ENCODE assay signal across 8 cellular contexts in the genomic region with DNA sequence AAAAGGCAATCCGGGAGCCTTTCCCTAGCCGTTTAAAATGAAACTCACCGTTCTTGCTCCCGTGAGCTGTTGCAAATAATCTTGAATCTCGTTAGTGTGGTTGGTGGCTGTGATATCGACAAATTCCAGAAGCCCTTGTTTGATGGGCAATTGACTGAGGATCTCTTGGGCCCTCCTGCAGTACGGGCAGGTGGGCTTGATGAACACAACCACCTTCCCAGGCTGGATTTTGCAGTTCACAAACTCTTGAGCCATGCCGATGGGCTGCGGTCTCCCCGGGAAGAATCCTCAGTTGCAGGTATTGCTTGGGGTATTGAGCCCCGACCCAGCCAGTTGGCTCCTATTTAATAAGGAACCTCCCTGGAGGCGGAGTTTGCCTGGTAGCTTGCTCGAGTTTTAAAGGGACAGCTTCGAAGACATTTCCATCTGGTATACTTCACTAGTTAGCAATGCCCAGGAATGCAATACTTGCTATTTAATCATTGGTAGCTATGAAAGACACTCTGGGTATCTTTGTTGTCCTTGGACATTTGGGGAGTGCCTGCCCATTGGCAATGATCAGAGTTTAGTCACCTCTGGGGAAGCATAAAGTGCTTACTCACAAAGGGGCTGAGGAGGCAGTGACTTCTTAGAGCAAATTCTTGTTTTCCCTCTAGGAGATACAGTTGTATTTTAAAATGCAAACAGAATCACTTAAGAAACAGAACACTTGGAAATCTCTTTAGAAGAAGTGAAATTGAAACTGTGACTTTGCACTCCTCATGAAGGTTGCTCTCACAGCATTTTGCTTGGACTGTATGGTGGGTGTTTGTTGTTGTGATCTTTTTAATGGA. TPM values are rescaled to one million over a fixed set of nuclear protein-coding genes. Genes with fewer than 3 reads are reported as not detected.
DNase-seq lines count a peak whose midpoint lies in the region; FAIRE-seq and TF ChIP-seq lines count a peak whose summit lies in the region.

Gene GLRX (minus strand): TSS at position 319 of the 833 bp plus-strand sequence. CDS start 64 bp downstream, at position 255.

- H3K9ac ChIP-seq in Karpas-422 (ENCODE audit: low read length), result peak within 1 kb of the TSS; percentile 67

- peaks cover 53% of the 10 kb centered on the region for H3K4me1 Mint-ChIP-seq in T-helper 1 cell treated with Interleukin-12 subunit alpha and Interleukin-12 subunit beta and Interleukin-4 antibody, amounts not matched to agents 30 μg/mL and 1 μg/mL, for 36 hours (ENCODE audit: low read depth)

- TF ChIP-seq CTCF in bronchial epithelial cell (IDR thresholded peaks at IDR 0.05; ENCODE audit: insufficient read depth, low read length, severe bottlenecking) (no peak), sigmoid colon (IDR thresholded peaks at IDR 0.05) (no peak)

- peak within 1 kb of the TSS; percentile 95 for H2AFZ ChIP-seq in Karpas-422 (ENCODE audit: low read length)

- H3K4me1 ChIP-seq in Karpas-422 (ENCODE audit: low read length) (peaks cover 34% of the 10 kb centered on the region), sigmoid colon (peaks cover 0 to 54% (median 44%) of the 10 kb centered on the region in 4 donors)

- no peaks in the 10 kb centered on the region for H3K9me2 ChIP-seq in Karpas-422 (replicated peaks; ENCODE audit: insufficient read depth, low read length)

- no peaks in the 10 kb centered on the region for H3K9me3 ChIP-seq in Karpas-422 (ENCODE audit: low read length)
- H3K9me3 ChIP-seq in iPS-18c (ENCODE audit: control insufficient read depth, insufficient read depth, low read length), result no peaks in the 10 kb centered on the region
- no peaks in the 10 kb centered on the region for H3K9me3 ChIP-seq in sigmoid colon

- H3K27ac ChIP-seq in Karpas-422 (ENCODE audit: low read length), result 0 out of 2 replicates have a peak within 1 kb of the TSS, but pooled peaks have one; percentile 14
- H3K27ac ChIP-seq in sigmoid colon, result peak within 1 kb of the TSS; percentile 83 to 89 (median 85)

- intact Hi-C loops in sigmoid colon (cut with DNase I), result loop anchor here (5.0 kb wide), 3 partner anchors 90 to 175 kb away; partner anchors contain the start of genes RFESD and RHOBTB3

- peak within 1 kb of the TSS; percentile 94 for H3K27ac Mint-ChIP-seq in T-helper 1 cell treated with Interleukin-12 subunit alpha and Interleukin-12 subunit beta and Interleukin-4 antibody, amounts not matched to agents 30 μg/mL and 1 μg/mL, for 36 hours

- no peak for TF ChIP-seq EP300 in sigmoid colon (IDR thresholded peaks at IDR 0.05)

- peaks cover 9% of the 10 kb centered on the region for H3K36me3 Mint-ChIP-seq in T-helper 1 cell treated with Interleukin-12 subunit alpha and Interleukin-12 subunit beta and Interleukin-4 antibody, amounts not matched to agents 30 μg/mL and 1 μg/mL, for 36 hours (ENCODE audit: low read depth)

- no peaks in the 10 kb centered on the region for H3K79me2 ChIP-seq in Karpas-422 (ENCODE audit: low read length)

- H3K27me3 ChIP-seq in Karpas-422 (ENCODE audit: low read length) (no peaks in the 10 kb centered on the region), bronchial epithelial cell (ENCODE audit: control insufficient read depth, insufficient read depth, low read length) (no peaks in the 10 kb centered on the region), sigmoid colon (no peaks in the 10 kb centered on the region)

- WGBS in sigmoid colon, 2 donors, result 0% methylated on average over 14 of the region's 14 CpGs

- no peaks in the 10 kb centered on the region for H3K27me3 Mint-ChIP-seq in T-helper 1 cell treated with Interleukin-12 subunit alpha and Interleukin-12 subunit beta and Interleukin-4 antibody, amounts not matched to agents 30 μg/mL and 1 μg/mL, for 36 hours (ENCODE audit: low read depth)

- no peaks in the 10 kb centered on the region for H3K9me3 Mint-ChIP-seq in T-helper 1 cell treated with Interleukin-12 subunit alpha and Interleukin-12 subunit beta and Interleukin-4 antibody, amounts not matched to agents 30 μg/mL and 1 μg/mL, for 36 hours

- H3K4me2 ChIP-seq in Karpas-422 (ENCODE audit: low read depth, low read length, poor library complexity, severe bottlenecking), result peak within 1 kb of the TSS; percentile 83

- no peaks in the 10 kb centered on the region for H4K20me1 ChIP-seq in Karpas-422 (ENCODE audit: insufficient read depth, low read depth, low read length)

- peak; percentile 25 to 79 for DNase-seq in NCI-H524 (lab: John Stamatoyannopoulos, UW)
- no peak for DNase-seq in NCI-H524 treated with DMSO at 0.1 percent for 48 hours (lab: John Stamatoyannopoulos, UW)
- DNase-seq in H4 (ENCODE audit: low spot score), result peak; percentile 73
- peak; percentile 82 for DNase-seq in Karpas-422
- peak; percentile 97 for DNase-seq in bronchial epithelial cell (ENCODE audit: low read depth)
- DNase-seq in sigmoid colon, result peak; percentile 89

- no peak for FAIRE-seq in bronchial epithelial cell (lab: Jason Lieb, UNC)

- H3K36me3 ChIP-seq in Karpas-422 (ENCODE audit: insufficient read depth, low read length), result no peaks in the 10 kb centered on the region
- H3K36me3 ChIP-seq in bronchial epithelial cell (ENCODE audit: control insufficient read depth, insufficient read depth, low read length), result peaks cover 2% of the 10 kb centered on the region
- H3K36me3 ChIP-seq in sigmoid colon, result no peaks in the 10 kb centered on the region

- peak in 1 of 2 donors; percentile 71 for TF ChIP-seq POLR2A in sigmoid colon (IDR thresholded peaks at IDR 0.05)

- H3K4me3 Mint-ChIP-seq in T-helper 1 cell treated with Interleukin-12 subunit alpha and Interleukin-12 subunit beta and Interleukin-4 antibody, amounts not matched to agents 30 μg/mL and 1 μg/mL, for 36 hours, result peak within 1 kb of the TSS; percentile 97

- peak within 1 kb of the TSS; percentile 76 for H3K4me3 ChIP-seq in Karpas-422 (ENCODE audit: low read length)
- H3K4me3 ChIP-seq in bronchial epithelial cell (ENCODE audit: low read depth, low read length), result peak within 1 kb of the TSS; percentile 75
- peak within 1 kb of the TSS; percentile 83 for H3K4me3 ChIP-seq in iPS-18c (ENCODE audit: insufficient read depth, low read depth, low read length)
- peak within 1 kb of the TSS; percentile 58 to 69 (median 64) for H3K4me3 ChIP-seq in sigmoid colon

RNA-seq across cellular contexts. Expression of gene GLRX, which starts in this region (rescaled TPM):
- total RNA-seq in H4 (2014; rRNA removed; shearing (Covaris generic)), result 27.0 and 62.0 TPM in 2 replicates
- 16.3 and 18.0 TPM in 2 replicates for total RNA-seq in Karpas-422 (2014; rRNA removed; shearing (Covaris generic); ENCODE audit: low replicate concordance)
- 8.7 and 18.4 TPM in 2 replicates for total RNA-seq in bronchial epithelial cell
- 10 to 100 TPM; 30.2 to 43.2 (median 42.8) TPM for total RNA-seq in sigmoid colon
- polyA plus RNA-seq in sigmoid colon, result 100 to 1,000 TPM; 220 to 409 (median 261) TPM
